ENCODE assay signal across 1 cellular context in the genomic region with DNA sequence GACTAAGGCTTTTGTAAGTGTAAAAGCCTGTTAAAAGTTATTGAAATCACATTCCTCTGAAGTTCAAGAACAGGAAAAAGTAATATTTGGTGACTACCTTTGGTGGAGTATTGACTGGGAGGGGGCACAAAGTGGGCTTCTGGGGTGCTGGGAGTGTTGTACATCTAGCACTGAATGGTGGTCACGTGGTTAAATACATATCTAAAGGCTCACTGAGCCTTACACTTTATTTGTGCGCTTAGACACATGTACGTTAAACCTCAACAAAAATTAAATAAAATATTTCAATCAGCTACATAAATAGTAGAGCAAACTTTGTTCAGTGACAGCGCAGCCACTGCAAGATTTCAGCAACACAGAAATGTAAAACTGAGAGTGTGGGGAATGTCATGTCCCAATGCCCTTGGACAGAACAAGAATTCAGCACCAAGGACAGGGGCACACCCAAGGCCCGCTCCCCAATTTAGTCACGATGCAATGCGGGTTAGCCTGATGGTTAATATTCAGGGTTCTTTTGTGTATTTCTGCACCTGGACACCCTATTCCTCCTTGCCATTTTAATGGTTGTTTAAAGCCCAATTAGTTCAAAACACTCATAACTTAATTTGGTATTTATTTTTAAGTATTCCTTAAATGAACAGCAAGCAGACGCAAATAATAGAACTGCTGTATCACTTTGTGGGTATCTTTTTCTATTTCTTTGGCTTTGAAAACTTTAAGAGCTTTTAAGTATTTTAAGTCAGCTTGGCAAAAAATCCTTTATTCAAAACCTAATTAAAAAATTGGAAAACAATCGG.
A peak's percentile ranks its signal among the peaks of the same experiment; 100 is the strongest.
TF ChIP-seq lines count a peak whose summit lies in the region.

No MANE protein-coding gene starts in this region.

TF ChIP-seq in HepG2, 621 proteins besides CTCF, POLR2A, EP300 and RAD21 (continued from another document and continues in another):
- TF ChIP-seq SOX5 (CRISPR knock-in tag; IDR thresholded peaks at IDR 0.05; ENCODE audit: borderline replicate concordance), result 0 out of 2 replicates have a peak, but pooled peaks have one; percentile 13
- TF ChIP-seq, protein P1, sequence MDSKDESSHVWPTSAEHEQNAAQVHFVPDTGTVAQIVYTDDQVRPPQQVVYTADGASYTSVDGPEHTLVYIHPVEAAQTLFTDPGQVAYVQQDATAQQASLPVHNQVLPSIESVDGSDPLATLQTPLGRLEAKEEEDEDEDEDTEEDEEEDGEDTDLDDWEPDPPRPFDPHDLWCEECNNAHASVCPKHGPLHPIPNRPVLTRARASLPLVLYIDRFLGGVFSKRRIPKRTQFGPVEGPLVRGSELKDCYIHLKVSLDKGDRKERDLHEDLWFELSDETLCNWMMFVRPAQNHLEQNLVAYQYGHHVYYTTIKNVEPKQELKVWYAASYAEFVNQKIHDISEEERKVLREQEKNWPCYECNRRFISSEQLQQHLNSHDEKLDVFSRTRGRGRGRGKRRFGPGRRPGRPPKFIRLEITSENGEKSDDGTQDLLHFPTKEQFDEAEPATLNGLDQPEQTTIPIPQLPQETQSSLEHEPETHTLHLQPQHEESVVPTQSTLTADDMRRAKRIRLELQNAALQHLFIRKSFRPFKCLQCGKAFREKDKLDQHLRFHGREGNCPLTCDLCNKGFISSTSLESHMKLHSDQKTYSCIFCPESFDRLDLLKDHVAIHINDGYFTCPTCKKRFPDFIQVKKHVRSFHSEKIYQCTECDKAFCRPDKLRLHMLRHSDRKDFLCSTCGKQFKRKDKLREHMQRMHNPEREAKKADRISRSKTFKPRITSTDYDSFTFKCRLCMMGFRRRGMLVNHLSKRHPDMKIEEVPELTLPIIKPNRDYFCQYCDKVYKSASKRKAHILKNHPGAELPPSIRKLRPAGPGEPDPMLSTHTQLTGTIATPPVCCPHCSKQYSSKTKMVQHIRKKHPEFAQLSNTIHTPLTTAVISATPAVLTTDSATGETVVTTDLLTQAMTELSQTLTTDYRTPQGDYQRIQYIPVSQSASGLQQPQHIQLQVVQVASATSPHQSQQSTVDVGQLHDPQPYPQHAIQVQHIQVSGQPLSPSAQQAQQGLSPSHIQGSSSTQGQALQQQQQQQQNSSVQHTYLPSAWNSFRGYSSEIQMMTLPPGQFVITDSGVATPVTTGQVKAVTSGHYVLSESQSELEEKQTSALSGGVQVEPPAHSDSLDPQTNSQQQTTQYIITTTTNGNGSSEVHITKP (CRISPR knock-in tag; IDR thresholded peaks at IDR 0.05; ENCODE audit: low read depth), result no peak
- TF ChIP-seq, protein P2, sequence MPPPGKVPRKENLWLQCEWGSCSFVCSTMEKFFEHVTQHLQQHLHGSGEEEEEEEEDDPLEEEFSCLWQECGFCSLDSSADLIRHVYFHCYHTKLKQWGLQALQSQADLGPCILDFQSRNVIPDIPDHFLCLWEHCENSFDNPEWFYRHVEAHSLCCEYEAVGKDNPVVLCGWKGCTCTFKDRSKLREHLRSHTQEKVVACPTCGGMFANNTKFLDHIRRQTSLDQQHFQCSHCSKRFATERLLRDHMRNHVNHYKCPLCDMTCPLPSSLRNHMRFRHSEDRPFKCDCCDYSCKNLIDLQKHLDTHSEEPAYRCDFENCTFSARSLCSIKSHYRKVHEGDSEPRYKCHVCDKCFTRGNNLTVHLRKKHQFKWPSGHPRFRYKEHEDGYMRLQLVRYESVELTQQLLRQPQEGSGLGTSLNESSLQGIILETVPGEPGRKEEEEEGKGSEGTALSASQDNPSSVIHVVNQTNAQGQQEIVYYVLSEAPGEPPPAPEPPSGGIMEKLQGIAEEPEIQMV (CRISPR knock-in tag; IDR thresholded peaks at IDR 0.05; ENCODE audit: low read depth), result no peak
- no peak for TF ChIP-seq KDM5B (CRISPR knock-in tag; IDR thresholded peaks at IDR 0.05; ENCODE audit: borderline replicate concordance)
- peak; percentile 51; the same call in 1 of the 2 replicates for TF ChIP-seq ZNF335 (CRISPR knock-in tag; IDR thresholded peaks at IDR 0.05)
- no peak for TF ChIP-seq NBN (conservative IDR thresholded peaks at IDR 0.05)
- no peak for TF ChIP-seq GPN1 (CRISPR knock-in tag; IDR thresholded peaks at IDR 0.05; ENCODE audit: borderline replicate concordance)
- TF ChIP-seq, protein P3, sequence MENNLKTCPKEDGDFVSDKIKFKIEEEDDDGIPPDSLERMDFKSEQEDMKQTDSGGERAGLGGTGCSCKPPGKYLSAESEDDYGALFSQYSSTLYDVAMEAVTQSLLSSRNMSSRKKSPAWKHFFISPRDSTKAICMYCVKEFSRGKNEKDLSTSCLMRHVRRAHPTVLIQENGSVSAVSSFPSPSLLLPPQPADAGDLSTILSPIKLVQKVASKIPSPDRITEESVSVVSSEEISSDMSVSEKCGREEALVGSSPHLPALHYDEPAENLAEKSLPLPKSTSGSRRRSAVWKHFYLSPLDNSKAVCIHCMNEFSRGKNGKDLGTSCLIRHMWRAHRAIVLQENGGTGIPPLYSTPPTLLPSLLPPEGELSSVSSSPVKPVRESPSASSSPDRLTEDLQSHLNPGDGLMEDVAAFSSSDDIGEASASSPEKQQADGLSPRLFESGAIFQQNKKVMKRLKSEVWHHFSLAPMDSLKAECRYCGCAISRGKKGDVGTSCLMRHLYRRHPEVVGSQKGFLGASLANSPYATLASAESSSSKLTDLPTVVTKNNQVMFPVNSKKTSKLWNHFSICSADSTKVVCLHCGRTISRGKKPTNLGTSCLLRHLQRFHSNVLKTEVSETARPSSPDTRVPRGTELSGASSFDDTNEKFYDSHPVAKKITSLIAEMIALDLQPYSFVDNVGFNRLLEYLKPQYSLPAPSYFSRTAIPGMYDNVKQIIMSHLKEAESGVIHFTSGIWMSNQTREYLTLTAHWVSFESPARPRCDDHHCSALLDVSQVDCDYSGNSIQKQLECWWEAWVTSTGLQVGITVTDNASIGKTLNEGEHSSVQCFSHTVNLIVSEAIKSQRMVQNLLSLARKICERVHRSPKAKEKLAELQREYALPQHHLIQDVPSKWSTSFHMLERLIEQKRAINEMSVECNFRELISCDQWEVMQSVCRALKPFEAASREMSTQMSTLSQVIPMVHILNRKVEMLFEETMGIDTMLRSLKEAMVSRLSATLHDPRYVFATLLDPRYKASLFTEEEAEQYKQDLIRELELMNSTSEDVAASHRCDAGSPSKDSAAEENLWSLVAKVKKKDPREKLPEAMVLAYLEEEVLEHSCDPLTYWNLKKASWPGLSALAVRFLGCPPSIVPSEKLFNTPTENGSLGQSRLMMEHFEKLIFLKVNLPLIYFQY (CRISPR knock-in tag; IDR thresholded peaks at IDR 0.05; ENCODE audit: borderline replicate concordance), result peak; percentile 45; the same call in 1 of the 2 replicates
- no peak for TF ChIP-seq TCF7L2 (IDR thresholded peaks at IDR 0.05; ENCODE audit: low read depth, low read length)
- no peak for TF ChIP-seq SMAD1 (CRISPR knock-in tag; IDR thresholded peaks at IDR 0.05; ENCODE audit: borderline replicate concordance, low read depth)
- TF ChIP-seq ZNF570 (CRISPR knock-in tag; IDR thresholded peaks at IDR 0.05; ENCODE audit: borderline replicate concordance), result no peak
- TF ChIP-seq ZNF496 (CRISPR knock-in tag; IDR thresholded peaks at IDR 0.05; ENCODE audit: insufficient replicate concordance), result no peak
- TF ChIP-seq, protein P4, sequence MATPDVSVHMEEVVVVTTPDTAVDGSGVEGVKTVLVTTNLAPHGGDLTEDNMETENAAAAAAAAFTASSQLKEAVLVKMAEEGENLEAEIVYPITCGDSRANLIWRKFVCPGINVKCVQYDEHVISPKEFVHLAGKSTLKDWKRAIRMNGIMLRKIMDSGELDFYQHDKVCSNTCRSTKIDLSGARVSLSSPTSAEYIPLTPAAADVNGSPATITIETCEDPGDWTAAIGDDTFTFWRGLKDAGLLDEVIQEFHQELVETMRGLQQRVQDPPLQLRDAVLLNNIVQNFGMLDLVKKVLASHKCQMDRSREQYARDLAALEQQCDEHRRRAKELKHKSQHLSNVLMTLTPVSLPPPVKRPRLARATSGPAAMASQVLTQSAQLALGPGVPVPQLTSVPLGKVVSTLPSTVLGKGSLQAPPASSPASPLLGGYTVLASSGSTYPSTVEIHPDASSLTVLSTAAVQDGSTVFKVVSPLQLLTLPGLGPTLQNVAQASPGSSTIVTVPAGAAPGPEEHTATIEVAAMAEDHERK (CRISPR knock-in tag; IDR thresholded peaks at IDR 0.05; ENCODE audit: low read depth), result no peak
- TF ChIP-seq RAD51 (IDR thresholded peaks at IDR 0.05; ENCODE audit: borderline replicate concordance), result peak; percentile 56; the same call in 1 of the 2 replicates
- no peak for TF ChIP-seq FOXA1 (IDR thresholded peaks at IDR 0.05)
- no peak for TF ChIP-seq FOXA1 (CRISPR knock-in tag; IDR thresholded peaks at IDR 0.05)
- TF ChIP-seq ATAD3A (CRISPR knock-in tag; IDR thresholded peaks at IDR 0.05), result 0 out of 2 replicates have a peak, but pooled peaks have one; percentile 80
- TF ChIP-seq HOXA5 (CRISPR knock-in tag; IDR thresholded peaks at IDR 0.05), result peak; percentile 84; the same call in 1 of the 2 replicates
- TF ChIP-seq ZNF12 (CRISPR knock-in tag; IDR thresholded peaks at IDR 0.05), result peak; percentile 67; the same call in 1 of the 2 replicates
- TF ChIP-seq, protein P5, sequence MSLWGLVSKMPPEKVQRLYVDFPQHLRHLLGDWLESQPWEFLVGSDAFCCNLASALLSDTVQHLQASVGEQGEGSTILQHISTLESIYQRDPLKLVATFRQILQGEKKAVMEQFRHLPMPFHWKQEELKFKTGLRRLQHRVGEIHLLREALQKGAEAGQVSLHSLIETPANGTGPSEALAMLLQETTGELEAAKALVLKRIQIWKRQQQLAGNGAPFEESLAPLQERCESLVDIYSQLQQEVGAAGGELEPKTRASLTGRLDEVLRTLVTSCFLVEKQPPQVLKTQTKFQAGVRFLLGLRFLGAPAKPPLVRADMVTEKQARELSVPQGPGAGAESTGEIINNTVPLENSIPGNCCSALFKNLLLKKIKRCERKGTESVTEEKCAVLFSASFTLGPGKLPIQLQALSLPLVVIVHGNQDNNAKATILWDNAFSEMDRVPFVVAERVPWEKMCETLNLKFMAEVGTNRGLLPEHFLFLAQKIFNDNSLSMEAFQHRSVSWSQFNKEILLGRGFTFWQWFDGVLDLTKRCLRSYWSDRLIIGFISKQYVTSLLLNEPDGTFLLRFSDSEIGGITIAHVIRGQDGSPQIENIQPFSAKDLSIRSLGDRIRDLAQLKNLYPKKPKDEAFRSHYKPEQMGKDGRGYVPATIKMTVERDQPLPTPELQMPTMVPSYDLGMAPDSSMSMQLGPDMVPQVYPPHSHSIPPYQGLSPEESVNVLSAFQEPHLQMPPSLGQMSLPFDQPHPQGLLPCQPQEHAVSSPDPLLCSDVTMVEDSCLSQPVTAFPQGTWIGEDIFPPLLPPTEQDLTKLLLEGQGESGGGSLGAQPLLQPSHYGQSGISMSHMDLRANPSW (CRISPR knock-in tag; IDR thresholded peaks at IDR 0.05; ENCODE audit: borderline replicate concordance), result no peak
- no peak for TF ChIP-seq FOXO1 (CRISPR knock-in tag; IDR thresholded peaks at IDR 0.05)
- TF ChIP-seq, protein P6, sequence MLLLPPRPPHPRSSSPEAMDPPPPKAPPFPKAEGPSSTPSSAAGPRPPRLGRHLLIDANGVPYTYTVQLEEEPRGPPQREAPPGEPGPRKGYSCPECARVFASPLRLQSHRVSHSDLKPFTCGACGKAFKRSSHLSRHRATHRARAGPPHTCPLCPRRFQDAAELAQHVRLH (CRISPR knock-in tag; IDR thresholded peaks at IDR 0.05; ENCODE audit: borderline replicate concordance, low read depth), result peak; percentile 43; the same call in 1 of the 2 replicates
- no peak for TF ChIP-seq GABPB1 (CRISPR knock-in tag; IDR thresholded peaks at IDR 0.05)
- TF ChIP-seq, protein P7, sequence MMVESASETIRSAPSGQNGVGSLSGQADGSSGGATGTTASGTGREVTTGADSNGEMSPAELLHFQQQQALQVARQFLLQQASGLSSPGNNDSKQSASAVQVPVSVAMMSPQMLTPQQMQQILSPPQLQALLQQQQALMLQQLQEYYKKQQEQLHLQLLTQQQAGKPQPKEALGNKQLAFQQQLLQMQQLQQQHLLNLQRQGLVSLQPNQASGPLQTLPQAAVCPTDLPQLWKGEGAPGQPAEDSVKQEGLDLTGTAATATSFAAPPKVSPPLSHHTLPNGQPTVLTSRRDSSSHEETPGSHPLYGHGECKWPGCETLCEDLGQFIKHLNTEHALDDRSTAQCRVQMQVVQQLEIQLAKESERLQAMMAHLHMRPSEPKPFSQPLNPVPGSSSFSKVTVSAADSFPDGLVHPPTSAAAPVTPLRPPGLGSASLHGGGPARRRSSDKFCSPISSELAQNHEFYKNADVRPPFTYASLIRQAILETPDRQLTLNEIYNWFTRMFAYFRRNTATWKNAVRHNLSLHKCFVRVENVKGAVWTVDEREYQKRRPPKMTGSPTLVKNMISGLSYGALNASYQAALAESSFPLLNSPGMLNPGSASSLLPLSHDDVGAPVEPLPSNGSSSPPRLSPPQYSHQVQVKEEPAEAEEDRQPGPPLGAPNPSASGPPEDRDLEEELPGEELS (CRISPR knock-in tag; IDR thresholded peaks at IDR 0.05), result peak; percentile 29; the same call in 1 of the 2 replicates
- TF ChIP-seq ZNF256 (CRISPR knock-in tag; conservative IDR thresholded peaks at IDR 0.05), result 0 out of 2 replicates have a peak, but pooled peaks have one; percentile 16
- TF ChIP-seq, protein P8, sequence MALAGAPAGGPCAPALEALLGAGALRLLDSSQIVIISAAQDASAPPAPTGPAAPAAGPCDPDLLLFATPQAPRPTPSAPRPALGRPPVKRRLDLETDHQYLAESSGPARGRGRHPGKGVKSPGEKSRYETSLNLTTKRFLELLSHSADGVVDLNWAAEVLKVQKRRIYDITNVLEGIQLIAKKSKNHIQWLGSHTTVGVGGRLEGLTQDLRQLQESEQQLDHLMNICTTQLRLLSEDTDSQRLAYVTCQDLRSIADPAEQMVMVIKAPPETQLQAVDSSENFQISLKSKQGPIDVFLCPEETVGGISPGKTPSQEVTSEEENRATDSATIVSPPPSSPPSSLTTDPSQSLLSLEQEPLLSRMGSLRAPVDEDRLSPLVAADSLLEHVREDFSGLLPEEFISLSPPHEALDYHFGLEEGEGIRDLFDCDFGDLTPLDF (CRISPR knock-in tag; IDR thresholded peaks at IDR 0.05), result 0 out of 2 replicates have a peak, but pooled peaks have one; percentile 25
- TF ChIP-seq ZBTB38 (CRISPR knock-in tag; IDR thresholded peaks at IDR 0.05), result no peak
- TF ChIP-seq ATF1 (CRISPR knock-in tag; IDR thresholded peaks at IDR 0.05), result no peak
- no peak for TF ChIP-seq ZNF652 (CRISPR knock-in tag; IDR thresholded peaks at IDR 0.05; ENCODE audit: borderline replicate concordance, low read depth)
- peak; percentile 23; the same call in 1 of the 2 replicates for TF ChIP-seq ZNF605 (CRISPR knock-in tag; IDR thresholded peaks at IDR 0.05)
- TF ChIP-seq, protein P9, sequence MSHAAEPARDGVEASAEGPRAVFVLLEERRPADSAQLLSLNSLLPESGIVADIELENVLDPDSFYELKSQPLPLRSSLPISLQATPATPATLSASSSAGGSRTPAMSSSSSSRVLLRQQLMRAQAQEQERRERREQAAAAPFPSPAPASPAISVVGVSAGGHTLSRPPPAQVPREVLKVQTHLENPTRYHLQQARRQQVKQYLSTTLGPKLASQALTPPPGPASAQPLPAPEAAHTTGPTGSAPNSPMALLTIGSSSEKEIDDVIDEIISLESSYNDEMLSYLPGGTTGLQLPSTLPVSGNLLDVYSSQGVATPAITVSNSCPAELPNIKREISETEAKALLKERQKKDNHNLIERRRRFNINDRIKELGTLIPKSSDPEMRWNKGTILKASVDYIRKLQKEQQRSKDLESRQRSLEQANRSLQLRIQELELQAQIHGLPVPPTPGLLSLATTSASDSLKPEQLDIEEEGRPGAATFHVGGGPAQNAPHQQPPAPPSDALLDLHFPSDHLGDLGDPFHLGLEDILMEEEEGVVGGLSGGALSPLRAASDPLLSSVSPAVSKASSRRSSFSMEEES (CRISPR knock-in tag; IDR thresholded peaks at IDR 0.05), result peak; percentile 69; the same call in 1 of the 2 replicates
